ENCODE assay signal across 11 cellular contexts in genomic region chr7:129777993-129778769, GRCh38.
A peak's percentile ranks its signal among the peaks of the same experiment; 100 is the strongest.
DNase-seq lines count a peak whose midpoint lies in the region; ATAC-seq and TF ChIP-seq lines count a peak whose summit lies in the region.
"Had no signal": no experiment of that assay in that cellular context is flagged by ENCODE, and none has a peak within 500 bp of the region (broad histone marks: within the 10 kb centered on the region; RNA-seq: fewer than 3 reads in every experiment).

No MANE protein-coding gene starts in this region.

- H3K4me2 ChIP-seq in PC-3 (ENCODE audit: low read length): peak overlapping the region; percentile 95
- H3K4me2 ChIP-seq in trophoblast cell (ENCODE audit: low read length): peak overlapping the region; percentile 62

- 18% methylated on average over 34 of the region's 45 CpGs for WGBS in esophagus muscularis mucosa
- WGBS in trophoblast cell (ENCODE audit: extremely low coverage, insufficient coverage, insufficient read length): no CpG with 5 or more reads among the region's 45 CpGs

- peaks cover 28% of the 10 kb centered on the region for H4K20me1 ChIP-seq in PC-3 (ENCODE audit: low read length)

- H3K18ac ChIP-seq in trophoblast cell (ENCODE audit: low read length): no peak overlapping the region

- H3K9me3 ChIP-seq in PC-3 (ENCODE audit: low read length) (no peaks in the 10 kb centered on the region), esophagus muscularis mucosa (no peaks in the 10 kb centered on the region), trophoblast cell (ENCODE audit: insufficient read depth, low read depth, low read length) (peaks cover 15% of the 10 kb centered on the region)

- intact Hi-C loops in activated CD4-positive, alpha-beta T cell treated with anti-CD3 and anti-CD28 coated beads for 36 hours (cut with DNase I, micrococcal nuclease): no loop called here
- intact Hi-C loops in PC-3 (cut with micrococcal nuclease) (no loop called here), esophagus muscularis mucosa (cut with DNase I) (no loop called here)

- TSS peak; percentile 33 for BruUV-seq in PC-3 (replicated peaks; lab: Mats Ljungman, UMichigan)

- H4K91ac ChIP-seq in trophoblast cell (ENCODE audit: low read depth, low read length): no peak overlapping the region

- H3K4ac ChIP-seq in trophoblast cell (ENCODE audit: low read depth, low read length): no peak overlapping the region

- TF ChIP-seq EP300 in esophagus muscularis mucosa (IDR thresholded peaks at IDR 0.05): no peak

- no peak overlapping the region for H3K27ac Mint-ChIP-seq in activated CD4-positive, alpha-beta T cell treated with anti-CD3 and anti-CD28 coated beads for 36 hours

- no peaks in the 10 kb centered on the region for H3K36me3 ChIP-seq in PC-3 (ENCODE audit: low read depth, low read length)
- no peaks in the 10 kb centered on the region for H3K36me3 ChIP-seq in esophagus muscularis mucosa
- H3K36me3 ChIP-seq in trophoblast cell (ENCODE audit: control insufficient read depth in 1 of 2, insufficient read depth in 2 of 2, low read length in 2 of 2): no peaks in the 10 kb centered on the region

- no peak overlapping the region for H3K23ac ChIP-seq in trophoblast cell (ENCODE audit: low read length)

- no peak overlapping the region for H2BK12ac ChIP-seq in trophoblast cell (ENCODE audit: low read length)

- POLR2A ChIA-PET in activated CD4-positive, alpha-beta T cell treated with anti-CD3 and anti-CD28 coated beads for 36 hours (lab: Charles Lee): no interaction called here
- POLR2A ChIA-PET in PC-3 (lab: Charles Lee; ENCODE audit: unreplicated experiment): no interaction called here

- H2AK5ac ChIP-seq in trophoblast cell (ENCODE audit: low read length): no peak overlapping the region

- no peaks in the 10 kb centered on the region for H3K9me3 Mint-ChIP-seq in activated CD4-positive, alpha-beta T cell treated with anti-CD3 and anti-CD28 coated beads for 36 hours (ENCODE audit: low read depth)

- H3K27me3 ChIP-seq in PC-3 (ENCODE audit: low read length): no peaks in the 10 kb centered on the region
- peaks cover 33 to 89% (median 66%) of the 10 kb centered on the region in 4 donors for H3K27me3 ChIP-seq in esophagus muscularis mucosa
- H3K27me3 ChIP-seq in trophoblast cell (ENCODE audit: insufficient read depth, low read length): peaks cover 54% of the 10 kb centered on the region

- H3K4me1 ChIP-seq in PC-3 (ENCODE audit: insufficient read depth, low read length): peaks cover 29% of the 10 kb centered on the region
- H3K4me1 ChIP-seq in esophagus muscularis mucosa: peaks cover 48 to 52% (median 52%) of the 10 kb centered on the region in 4 donors
- peaks cover 15 to 19% of the 10 kb centered on the region in 2 experiments for H3K4me1 ChIP-seq in trophoblast cell (ENCODE audit: control insufficient read depth in 1 of 2, insufficient read depth in 2 of 2, low read length in 2 of 2)

- no peak overlapping the region for H3K27ac ChIP-seq in PC-3 (ENCODE audit: low read length)
- no peak overlapping the region for H3K27ac ChIP-seq in esophagus muscularis mucosa (replicated peaks in 1 of 4)
- H3K27ac ChIP-seq in trophoblast cell (ENCODE audit: low read depth, low read length): no peak overlapping the region

- no peak for ATAC-seq in activated CD4-positive, alpha-beta T cell treated with anti-CD3 and anti-CD28 coated beads for 36 hours
- no peak for ATAC-seq in PC-3
- ATAC-seq: left ventricle myocardium superior had no signal

- peak overlapping the region; percentile 8 for H3K4me3 Mint-ChIP-seq in activated CD4-positive, alpha-beta T cell treated with anti-CD3 and anti-CD28 coated beads for 36 hours

- peaks cover 62% of the 10 kb centered on the region for H3K79me2 ChIP-seq in PC-3 (ENCODE audit: low read length)
- no peaks in the 10 kb centered on the region for H3K79me2 ChIP-seq in trophoblast cell (ENCODE audit: control insufficient read depth, insufficient read depth, low read length, poor library complexity)

- no peak overlapping the region for H2AFZ ChIP-seq in PC-3 (ENCODE audit: low read length)
- no peak overlapping the region for H2AFZ ChIP-seq in trophoblast cell (ENCODE audit: insufficient read depth, low read length, poor library complexity)

- peak overlapping the region; percentile 86 for H3K4me3 ChIP-seq in PC-3 (ENCODE audit: low read length)
- peak overlapping the region in 3 of 4 donors; percentile 54 to 58 (median 54) for H3K4me3 ChIP-seq in esophagus muscularis mucosa
- H3K4me3 ChIP-seq in trophoblast cell (ENCODE audit: low read depth, low read length): peak overlapping the region; percentile 63

- H4K8ac ChIP-seq in trophoblast cell (ENCODE audit: low read depth, low read length): no peak overlapping the region

- H3K4me1 Mint-ChIP-seq in activated CD4-positive, alpha-beta T cell treated with anti-CD3 and anti-CD28 coated beads for 36 hours: peaks cover 17% of the 10 kb centered on the region

- CTCF ChIA-PET in activated CD4-positive, alpha-beta T cell treated with anti-CD3 and anti-CD28 coated beads for 36 hours (lab: Charles Lee): interaction anchor here (0.7 to 1.4 kb wide), 5 partner anchors 11 to 411 kb away, joined by 3 to 6 read pairs (median 3); no protein-coding TSS in a partner anchor
- CTCF ChIA-PET in PC-3 (lab: Charles Lee): interaction anchor here (0.6 to 0.7 kb wide), 3 partner anchors 47 to 179 kb away, joined by 3 to 8 read pairs (median 3); no protein-coding TSS in a partner anchor

- peak; percentile 15 for DNase-seq in activated CD4-positive, alpha-beta T cell treated with anti-CD3 and anti-CD28 coated beads for 36 hours
- DNase-seq in activated CD4-positive, alpha-beta T cell treated with anti-CD3 and anti-CD28 coated beads for 1 hour: no peak
- DNase-seq in PC-3 (no peak), esophagus muscularis mucosa (ENCODE audit: extremely low spot score) (no peak), trophoblast cell (no peak), CD1c-positive myeloid dendritic cell (ENCODE audit: extremely low spot score) (no peak), Ammon's horn (ENCODE audit: low spot score) (no peak), SW 1271 (lab: John Stamatoyannopoulos, UW) (no peak)
- DNase-seq: HCEC 1CT, left ventricle myocardium superior, NCI-H1092 treated with DMSO at 0.1 percent for 48 hours had no signal

- H3K79me1 ChIP-seq in trophoblast cell (ENCODE audit: low read length): peaks cover 9% of the 10 kb centered on the region

- no peak overlapping the region for H2BK5ac ChIP-seq in trophoblast cell (ENCODE audit: low read depth, low read length, poor library complexity)

- H3K14ac ChIP-seq in trophoblast cell (ENCODE audit: low read length): no peak overlapping the region

- H2BK120ac ChIP-seq in trophoblast cell (ENCODE audit: insufficient read depth, low read length, poor library complexity): no peak overlapping the region

- no peak overlapping the region for H4K12ac ChIP-seq in trophoblast cell (ENCODE audit: low read depth, low read length)

- H3K36me3 Mint-ChIP-seq in activated CD4-positive, alpha-beta T cell treated with anti-CD3 and anti-CD28 coated beads for 36 hours (ENCODE audit: low read depth): no peaks in the 10 kb centered on the region

- H3K9ac ChIP-seq in PC-3 (ENCODE audit: low read length) (peak overlapping the region; percentile 77), trophoblast cell (ENCODE audit: low read length) (no peak overlapping the region)

- no peaks in the 10 kb centered on the region for H3F3A ChIP-seq in PC-3 (ENCODE audit: low read length, unreplicated experiment)

- TF ChIP-seq POLR2A in esophagus muscularis mucosa (IDR thresholded peaks at IDR 0.05; ENCODE audit: low read depth): no peak

- no peaks in the 10 kb centered on the region for H3K9me2 ChIP-seq in PC-3 (replicated peaks; ENCODE audit: low read length)

- peaks cover 43% of the 10 kb centered on the region for H3K27me3 Mint-ChIP-seq in activated CD4-positive, alpha-beta T cell treated with anti-CD3 and anti-CD28 coated beads for 36 hours

- TF ChIP-seq CTCF in PC-3 (conservative IDR thresholded peaks at IDR 0.05; ENCODE audit: low read depth, low read length) (no peak), esophagus muscularis mucosa (IDR thresholded peaks at IDR 0.05) (no peak)
